ENCODE assay signal across 22 cellular contexts in genomic region chr10:31954410-31955191, GRCh38. TPM values are rescaled to one million over a fixed set of nuclear protein-coding genes. Genes with fewer than 3 reads are reported as not detected.
A peak's percentile ranks its signal among the peaks of the same experiment; 100 is the strongest.
DNase-seq lines count a peak whose midpoint lies in the region; ATAC-seq, FAIRE-seq and TF ChIP-seq lines count a peak whose summit lies in the region.
"Had no signal": no experiment of that assay in that cellular context is flagged by ENCODE, and none has a peak within 500 bp of the region (broad histone marks: within the 10 kb centered on the region; RNA-seq: fewer than 3 reads in every experiment).

No MANE protein-coding gene starts in this region.

- no peak for DNase-seq in HCT116 (ENCODE audit: low read depth, low spot score)
- no peak for DNase-seq in K562 (ENCODE audit: extremely low read depth in 1 of 4, low spot score in 3 of 4)
- DNase-seq in hepatocyte (ENCODE audit: low spot score), result no peak
- no peak for DNase-seq in iPS-NIHi11 (ENCODE audit: low spot score)
- DNase-seq in vagina (ENCODE audit: extremely low spot score in 2 of 2), result no peak
- DNase-seq: 8988T; ACHN; BE2C; C1 segment of cervical spinal cord; CD4-positive, alpha-beta memory T cell; CD4-positive, CD25-positive, alpha-beta regulatory T cell; CD8-positive, alpha-beta memory T cell; COR-L47; DMS79 treated with DMSO at 0.1 percent for 48 hours; GF-D8 had no signal

- no peak for TF ChIP-seq CTCF in HCT116 (IDR thresholded peaks at IDR 0.05 in 2 of 3, conservative IDR thresholded peaks at IDR 0.05 in 1 of 3; ENCODE audit: borderline replicate concordance in 1 of 3, insufficient read depth in 1 of 3, low read depth in 2 of 3, low read length in 2 of 3)
- no peak for TF ChIP-seq CTCF in HEK293 (tag by site-specific recombination; IDR thresholded peaks at IDR 0.05)
- no peak for TF ChIP-seq CTCF in K562 (IDR thresholded peaks at IDR 0.05 in 2 of 3, conservative IDR thresholded peaks at IDR 0.05 in 1 of 3; ENCODE audit: insufficient read depth in 2 of 3, low read depth in 1 of 3, low read length in 3 of 3)
- no peak for TF ChIP-seq CTCF in hepatocyte (IDR thresholded peaks at IDR 0.05; ENCODE audit: poor library complexity)
- no peak for TF ChIP-seq CTCF in vagina (IDR thresholded peaks at IDR 0.05)

- CTCF ChIA-PET in HCT116 (lab: Charles Lee), result no interaction called here
- CTCF ChIA-PET in HEK293 (lab: Yijun Ruan, JAX), result interaction anchor here (0.7 kb wide), 1 partner anchor 195 kb away, joined by 3 read pairs; no protein-coding TSS in a partner anchor
- CTCF ChIA-PET in K562 (lab: Yijun Ruan, JAX; ENCODE audit: low intra/inter-chr PET ratio), result no interaction called here

- H3K9me1 ChIP-seq in K562 (ENCODE audit: control insufficient read depth, insufficient read depth, low read length), result no peaks in the 10 kb centered on the region

- H3K4me3 ChIP-seq in HCT116 (replicated peaks in 1 of 2; ENCODE audit: low read depth in 1 of 2, low read length in 2 of 2), result no peak overlapping the region
- H3K4me3 ChIP-seq in HEK293 (ENCODE audit: low read depth, low read length), result no peak overlapping the region
- H3K4me3 ChIP-seq in K562, result no peak overlapping the region
- H3K4me3 ChIP-seq in hepatocyte, result no peak overlapping the region
- no peak overlapping the region for H3K4me3 ChIP-seq in vagina
- H3K4me3 ChIP-seq: BLaER1 had no signal

- intact Hi-C loops in HCT116 (cut with micrococcal nuclease) (no loop called here), K562 (cut with micrococcal nuclease) (no loop called here), vagina (cut with DNase I) (no loop called here)

- H3K27ac ChIP-seq in HCT116 (ENCODE audit: low read depth, low read length), result no peak overlapping the region
- no peak overlapping the region for H3K27ac ChIP-seq in HEK293 (ENCODE audit: extremely low read depth, low read depth, low read length)
- H3K27ac ChIP-seq in K562 (ENCODE audit: extremely low read depth, low read depth, low read length), result no peak overlapping the region
- H3K27ac ChIP-seq in hepatocyte, result peak overlapping the region; percentile 29
- H3K27ac ChIP-seq in vagina, result no peak overlapping the region
- H3K27ac ChIP-seq: BLaER1 had no signal

- H2AFZ ChIP-seq in HCT116 (ENCODE audit: low read depth, low read length, poor library complexity, severe bottlenecking), result no peak overlapping the region
- H2AFZ ChIP-seq in K562 (ENCODE audit: low read depth, low read length), result no peak overlapping the region
- no peak overlapping the region for H2AFZ ChIP-seq in hepatocyte

- H3K9me2 ChIP-seq in HCT116 (ENCODE audit: insufficient read depth) (no peaks in the 10 kb centered on the region), hepatocyte (replicated peaks; ENCODE audit: insufficient read depth) (no peaks in the 10 kb centered on the region)

- no peak overlapping the region for H3K9ac ChIP-seq in HCT116 (ENCODE audit: low read length)
- H3K9ac ChIP-seq in K562 (ENCODE audit: insufficient read depth in 1 of 2, low read depth in 2 of 2, low read length in 2 of 2), result no peak overlapping the region
- H3K9ac ChIP-seq: BLaER1 had no signal

- H3K27me3 ChIP-seq in HCT116 (ENCODE audit: insufficient read depth, low read length), result no peaks in the 10 kb centered on the region
- H3K27me3 ChIP-seq in K562 (ENCODE audit: control insufficient read depth in 2 of 2, insufficient read depth in 2 of 2, low read length in 2 of 2), result no peaks in the 10 kb centered on the region
- H3K27me3 ChIP-seq in hepatocyte, result no peaks in the 10 kb centered on the region
- no peaks in the 10 kb centered on the region for H3K27me3 ChIP-seq in vagina
- H3K27me3 ChIP-seq: BE2C, BLaER1 had no signal

- H3K79me2 ChIP-seq in HCT116 (ENCODE audit: insufficient read depth, low read length), result no peaks in the 10 kb centered on the region
- H3K79me2 ChIP-seq in K562 (ENCODE audit: control insufficient read depth, insufficient read depth, low read length), result no peaks in the 10 kb centered on the region
- H3K79me2 ChIP-seq in hepatocyte, result no peaks in the 10 kb centered on the region

- TF ChIP-seq POLR2A in HCT116 (IDR thresholded peaks at IDR 0.05; ENCODE audit: borderline replicate concordance, extremely low read depth, insufficient read depth, insufficient read length) (no peak), K562 (conservative IDR thresholded peaks at IDR 0.05) (no peak), vagina (IDR thresholded peaks at IDR 0.05) (no peak)

- TF ChIP-seq EP300 in K562 (IDR thresholded peaks at IDR 0.05; ENCODE audit: low read length), result no peak

- 46% methylated on average over 2 of the region's 2 CpGs for WGBS in K562 (ENCODE audit: insufficient coverage, low coverage, missing lambda C conversion rate)
- 90% methylated on average over 2 of the region's 2 CpGs for WGBS in hepatocyte (ENCODE audit: low lambda C conversion rate, missing lambda C conversion rate)

- H4K20me1 ChIP-seq in HCT116 (ENCODE audit: insufficient read depth) (no peaks in the 10 kb centered on the region), K562 (replicated peaks; ENCODE audit: control insufficient read depth, insufficient read depth, low read length) (no peaks in the 10 kb centered on the region), hepatocyte (ENCODE audit: insufficient read depth, poor library complexity, severe bottlenecking) (no peaks in the 10 kb centered on the region)
- H4K20me1 ChIP-seq: BLaER1 had no signal

- no peak for FAIRE-seq in K562 (lab: Jason Lieb, UNC)
- FAIRE-seq: A204.1, G401.6, GM12892, GM18507 had no signal

- H3K36me3 ChIP-seq in HCT116 (ENCODE audit: control insufficient read depth in 1 of 2, insufficient read depth in 2 of 2, low read length in 2 of 2) (no peaks in the 10 kb centered on the region), HEK293 (ENCODE audit: control insufficient read depth in 2 of 2, insufficient read depth in 1 of 2, low read length in 2 of 2) (no peaks in the 10 kb centered on the region), K562 (ENCODE audit: control insufficient read depth, insufficient read depth, low read length) (no peaks in the 10 kb centered on the region), hepatocyte (replicated peaks; ENCODE audit: insufficient read depth, low read depth) (no peaks in the 10 kb centered on the region), vagina (no peaks in the 10 kb centered on the region)
- H3K36me3 ChIP-seq: BE2C, BLaER1 had no signal

- TF ChIP-seq RAD21 in HCT116 (IDR thresholded peaks at IDR 0.05; ENCODE audit: low read depth) (no peak), K562 (CRISPR knock-in tag; conservative IDR thresholded peaks at IDR 0.05 in 1 of 2, IDR thresholded peaks at IDR 0.05 in 1 of 2) (no peak)

- H3K9me3 ChIP-seq in HCT116 (ENCODE audit: control insufficient read depth in 1 of 2, insufficient read depth in 1 of 2, low read depth in 1 of 2, low read length in 2 of 2) (no peaks in the 10 kb centered on the region; a peak in 1 of 4 replicates), HEK293 (ENCODE audit: control insufficient read depth, insufficient read depth, low read depth, low read length) (no peaks in the 10 kb centered on the region), K562 (replicated peaks; ENCODE audit: control insufficient read depth, insufficient read depth, low read depth, low read length) (peaks cover 10% of the 10 kb centered on the region), hepatocyte (ENCODE audit: low read depth) (no peaks in the 10 kb centered on the region), vagina (no peaks in the 10 kb centered on the region)
- H3K9me3 ChIP-seq: BE2C had no signal

- in situ Hi-C loops in K562 (cut with MboI), result no loop called here

- POLR2A ChIA-PET in HCT116 (lab: Charles Lee) (interaction anchor here (0.7 kb wide), 1 partner anchor 22 kb away, joined by 3 read pairs; no protein-coding TSS in a partner anchor), HEK293 (lab: Yijun Ruan, JAX) (no interaction called here), K562 (lab: Yijun Ruan, JAX) (no interaction called here)

- RAD21 ChIA-PET in HCT116 (lab: Charles Lee; ENCODE audit: low non-redundant PET in 1 of 2, low total read pairs in 2 of 2, uncharacterized antibody in 2 of 2, unreplicated experiment in 2 of 2), result no interaction called here

- no peak for ATAC-seq in HCT116
- ATAC-seq in K562, result no peak
- no peak for ATAC-seq in GM21360 (IDR thresholded peaks at IDR 0.05; ENCODE audit: unreplicated experiment)

- H3K4me2 ChIP-seq in HCT116 (ENCODE audit: low read length) (no peak overlapping the region), K562 (ENCODE audit: insufficient read depth, low read length) (no peak overlapping the region), hepatocyte (no peak overlapping the region)
- H3K4me2 ChIP-seq: BLaER1 had no signal

- H3K4me1 ChIP-seq in HCT116 (ENCODE audit: control insufficient read depth in 1 of 2, insufficient read depth in 2 of 2, low read length in 2 of 2), result peaks cover 20 to 41% of the 10 kb centered on the region in 2 experiments; a peak in 3 of 4 replicates
- 0 out of 2 replicates have a peak, but pooled peaks cover 2% of the 10 kb centered on the region for H3K4me1 ChIP-seq in HEK293 (ENCODE audit: control insufficient read depth, insufficient read depth, low read length)
- peaks cover 9 to 21% of the 10 kb centered on the region in 2 experiments; a peak in 3 of 5 replicates for H3K4me1 ChIP-seq in K562 (replicated peaks in 1 of 2; ENCODE audit: control insufficient read depth in 2 of 2, insufficient read depth in 2 of 2, low read length in 2 of 2)
- no peaks in the 10 kb centered on the region for H3K4me1 ChIP-seq in hepatocyte (ENCODE audit: insufficient read depth)
- no peaks in the 10 kb centered on the region for H3K4me1 ChIP-seq in vagina
- H3K4me1 ChIP-seq: BE2C had no signal

- BruUV-seq in HCT116 (replicated peaks; lab: Mats Ljungman, UMichigan) (no TSS peak), K562 (replicated peaks; lab: Mats Ljungman, UMichigan) (no TSS peak)

RNA-seq across cellular contexts. Expression of gene ARHGAP12, which starts 26.0 kb away (rescaled TPM):
- total RNA-seq in HCT116 (2021; ENCODE audit: unreplicated experiment) (80.3 TPM), K562 (2014; rRNA removed) (9.3 and 9.8 TPM in 2 replicates), K562 (2014; rRNA removed; fragmentation: Illumina TruSeq; extraction: Trizol) (15.8 and 17.7 TPM in 2 replicates), K562 (2015; rRNA removed; fragmentation: Illumina TruSeq; extraction: Trizol) (16.6 and 18.7 TPM in 2 replicates), K562 (2021) (10.2 and 10.6 TPM in 2 replicates), hepatocyte (55.6 and 56.8 TPM in 2 replicates), vagina (32.2 TPM)
- 17.4 and 25.6 TPM in 2 replicates for polyA plus RNA-seq in HCT116 (2012)
- 12.4 and 39.8 TPM in 2 replicates for total RNA-seq in K562 (2011; cell fraction: chromatin; rRNA removed; ENCODE audit: low replicate concordance)
- 7.2 and 8.7 TPM in 2 replicates for total RNA-seq in K562 (2011; cell fraction: nucleolus; rRNA removed)
- total RNA-seq in K562 (2011; cell fraction: nucleoplasm; rRNA removed), result 13.9 and 19.8 TPM in 2 replicates
- polyA plus RNA-seq in K562 (2011; rRNA removed) (11.4 and 15.0 TPM in 2 replicates), K562 (2014; fragmentation: Illumina TruSeq; extraction: Trizol) (8.2 and 10.1 TPM in 2 replicates), K562 (2014; fragmentation: Nextera tagmentation; extraction: Ambion mirVana) (1 to 10 TPM; 4.4 to 5.0 TPM), K562 (2014; rRNA removed) (7.1 and 8.6 TPM in 2 replicates), hepatocyte (14.9 and 16.4 TPM in 2 replicates)
- 1.5 and 5.7 TPM in 2 replicates for polyA plus RNA-seq in K562 (2011; cell fraction: cytosol; rRNA removed)
- polyA plus RNA-seq in K562 (2011; cell fraction: nucleus; rRNA removed), result 9.8 and 25.5 TPM in 2 replicates
- 6.1 and 7.7 TPM in 2 replicates for polyA plus RNA-seq in K562 (2012)
- polyA minus RNA-seq in K562 (2011; rRNA and poly(A)+ RNA removed), result 30.2 and 60.5 TPM in 2 replicates
- polyA minus RNA-seq in K562 (2011; cell fraction: cytosol; rRNA and poly(A)+ RNA removed), result 12.0 and 15.5 TPM in 2 replicates
- 17.4 and 58.9 TPM in 2 replicates for polyA minus RNA-seq in K562 (2011; cell fraction: nucleus; rRNA and poly(A)+ RNA removed)
